Comparison of ENCODE assay signal across 11 cellular contexts in the genomic region with DNA sequence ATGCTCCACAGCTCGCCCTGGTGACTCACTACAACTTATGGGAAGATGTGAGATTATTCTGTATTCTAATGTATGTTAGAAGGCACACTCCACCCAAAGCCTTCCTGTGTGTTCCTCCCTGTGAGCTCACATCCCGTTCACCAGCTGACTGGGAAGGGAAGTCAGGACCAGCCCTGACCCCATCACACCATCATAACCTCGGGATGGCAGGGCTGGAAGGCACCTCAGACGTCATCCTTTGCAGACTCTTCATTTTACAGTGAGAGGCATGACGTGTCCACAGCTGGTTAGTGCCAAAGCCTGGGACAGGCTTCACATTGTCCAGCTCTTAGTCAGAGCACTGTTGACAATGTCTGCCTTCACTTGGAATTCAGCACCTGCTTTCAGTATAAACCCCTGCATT.
A peak's percentile ranks its signal among the peaks of the same experiment; 100 is the strongest.
DNase-seq lines count a peak whose midpoint lies in the region; ATAC-seq and TF ChIP-seq lines count a peak whose summit lies in the region.
"Had no signal": no experiment of that assay in that cellular context is flagged by ENCODE, and none has a peak within 500 bp of the region (broad histone marks: within the 10 kb centered on the region; RNA-seq: fewer than 3 reads in every experiment).

No MANE protein-coding gene starts in this region.

- H3K4me3 ChIP-seq in SJCRH30 (peak overlapping the region; percentile 38), fibroblast of pulmonary artery (replicated peaks; ENCODE audit: low read depth, low read length) (no peak overlapping the region), trophoblast cell (ENCODE audit: low read depth, low read length) (no peak overlapping the region), OCI-LY7 (ENCODE audit: low read depth, low read length, poor library complexity, severe bottlenecking) (no peak overlapping the region)
- H3K4me3 ChIP-seq: skin epidermis had no signal

- H3K9me2 ChIP-seq in OCI-LY7 (ENCODE audit: insufficient read depth, low read length): no peaks in the 10 kb centered on the region

- DNase-seq in Caki2 (ENCODE audit: low read depth) (peak; percentile 11), SJCRH30 (peak; percentile 93 to 96), fibroblast of pulmonary artery (ENCODE audit: low read depth) (peak; percentile 96), trophoblast cell (peak; percentile 87 to 90), OCI-LY7 (ENCODE audit: low spot score) (no peak), iPS-NIHi11 (ENCODE audit: low spot score) (no peak)
- DNase-seq: Caco-2, NCI-H1092 treated with DMSO at 0.1 percent for 48 hours had no signal

- no peak overlapping the region for H2BK5ac ChIP-seq in trophoblast cell (ENCODE audit: low read depth, low read length, poor library complexity)

- H3K9me3 ChIP-seq in SJCRH30 (replicated peaks) (no peaks in the 10 kb centered on the region), trophoblast cell (ENCODE audit: insufficient read depth, low read depth, low read length) (peaks cover 1% of the 10 kb centered on the region), OCI-LY7 (ENCODE audit: low read length) (no peaks in the 10 kb centered on the region)
- H3K9me3 ChIP-seq: Caco-2 had no signal

- H3K36me3 ChIP-seq in SJCRH30: no peaks in the 10 kb centered on the region
- H3K36me3 ChIP-seq in trophoblast cell (ENCODE audit: control insufficient read depth in 1 of 2, insufficient read depth in 2 of 2, low read length in 2 of 2): no peaks in the 10 kb centered on the region
- H3K36me3 ChIP-seq in OCI-LY7 (ENCODE audit: insufficient read depth, low read length): no peaks in the 10 kb centered on the region

- no peak overlapping the region for H4K12ac ChIP-seq in trophoblast cell (ENCODE audit: low read depth, low read length)

- no peak overlapping the region for H3K18ac ChIP-seq in trophoblast cell (ENCODE audit: low read length)

- H4K91ac ChIP-seq in trophoblast cell (ENCODE audit: low read depth, low read length): no peak overlapping the region

- ATAC-seq in GM18505 (IDR thresholded peaks at IDR 0.05; ENCODE audit: unreplicated experiment): no peak
- no peak for ATAC-seq in HG03095 (IDR thresholded peaks at IDR 0.05; ENCODE audit: unreplicated experiment)

- CTCF ChIA-PET in OCI-LY7 (lab: Charles Lee; ENCODE audit: unreplicated experiment): no interaction called here

- H3K4ac ChIP-seq in trophoblast cell (ENCODE audit: low read depth, low read length): no peak overlapping the region

- H2BK12ac ChIP-seq in trophoblast cell (ENCODE audit: low read length): no peak overlapping the region

- no peak overlapping the region for H2BK120ac ChIP-seq in trophoblast cell (ENCODE audit: insufficient read depth, low read length, poor library complexity)

- no peak overlapping the region for H4K8ac ChIP-seq in trophoblast cell (ENCODE audit: low read depth, low read length)

- H3K4me2 ChIP-seq in trophoblast cell (ENCODE audit: low read length): peak overlapping the region; percentile 14
- no peak overlapping the region for H3K4me2 ChIP-seq in OCI-LY7 (ENCODE audit: low read length)

- TF ChIP-seq CTCF in fibroblast of pulmonary artery (IDR thresholded peaks at IDR 0.05; ENCODE audit: low read length, missing control alignments) (no peak), OCI-LY7 (conservative IDR thresholded peaks at IDR 0.05; ENCODE audit: low read length) (no peak)

- H3K79me2 ChIP-seq in trophoblast cell (ENCODE audit: control insufficient read depth, insufficient read depth, low read length, poor library complexity): no peaks in the 10 kb centered on the region
- H3K79me2 ChIP-seq in OCI-LY7 (ENCODE audit: insufficient read depth, low read depth, low read length): no peaks in the 10 kb centered on the region

- H3K27ac ChIP-seq in SJCRH30 (peak overlapping the region; percentile 95), trophoblast cell (ENCODE audit: low read depth, low read length) (peak overlapping the region; percentile 1), OCI-LY7 (ENCODE audit: low read depth, low read length, poor library complexity, severe bottlenecking) (no peak overlapping the region)
- H3K27ac ChIP-seq: skin epidermis had no signal

- in situ Hi-C loops in Caki2 (cut with HindIII; ENCODE audit: low pct_unique_long_range_greater_than_20kb, low sequenced_read_pairs): no loop called here

- H3K9ac ChIP-seq in trophoblast cell (ENCODE audit: low read length): no peak overlapping the region

- no CpG with 5 or more reads among the region's 5 CpGs for WGBS in trophoblast cell (ENCODE audit: extremely low coverage, insufficient coverage, insufficient read length)

- no peaks in the 10 kb centered on the region for H4K20me1 ChIP-seq in OCI-LY7 (ENCODE audit: insufficient read depth, low read length)

- intact Hi-C loops in OCI-LY7 (cut with micrococcal nuclease; ENCODE audit: unreplicated experiment): no loop called here

- no peak overlapping the region for H2AFZ ChIP-seq in trophoblast cell (ENCODE audit: insufficient read depth, low read length, poor library complexity)
- no peak overlapping the region for H2AFZ ChIP-seq in OCI-LY7 (ENCODE audit: low read length)

- H3K79me1 ChIP-seq in trophoblast cell (ENCODE audit: low read length): peaks cover 5% of the 10 kb centered on the region

- H2AK5ac ChIP-seq in trophoblast cell (ENCODE audit: low read length): no peak overlapping the region

- H3K27me3 ChIP-seq in SJCRH30 (no peaks in the 10 kb centered on the region), trophoblast cell (ENCODE audit: insufficient read depth, low read length) (no peaks in the 10 kb centered on the region)

- TF ChIP-seq POLR2A in GM18505 (IDR thresholded peaks at IDR 0.05; ENCODE audit: borderline replicate concordance, extremely low read depth, insufficient read depth, insufficient read length): no peak

- POLR2A ChIA-PET in OCI-LY7 (lab: Charles Lee): no interaction called here

- BruUV-seq in OCI-LY7 (replicated peaks; lab: Mats Ljungman, UMichigan): no TSS peak

- peaks cover 38% of the 10 kb centered on the region for H3K4me1 ChIP-seq in SJCRH30
- peaks cover 0 to 7% of the 10 kb centered on the region in 2 experiments for H3K4me1 ChIP-seq in trophoblast cell (ENCODE audit: control insufficient read depth in 1 of 2, insufficient read depth in 2 of 2, low read length in 2 of 2)
- H3K4me1 ChIP-seq in OCI-LY7 (ENCODE audit: insufficient read depth, low read length, poor library complexity, severe bottlenecking): no peaks in the 10 kb centered on the region
- H3K4me1 ChIP-seq: Caco-2 had no signal

- H3K14ac ChIP-seq in trophoblast cell (ENCODE audit: low read length): no peak overlapping the region

- H3K23ac ChIP-seq in trophoblast cell (ENCODE audit: low read length): no peak overlapping the region

Comparison
In these comparisons a context has a peak if more than half of its experiments do, and no peak if none do; other contexts are left out.
1. DNase-seq: peak in Caki2 (single experiment), SJCRH30 (2 of 2), fibroblast of pulmonary artery (single experiment) and trophoblast cell (2 of 2); none in OCI-LY7 (single experiment) and iPS-NIHi11 (single experiment).